Comparison of ENCODE assay signal across 17 cellular contexts in genomic region chr4:93414041-93414440, GRCh38.
DNase-seq lines count a peak whose midpoint lies in the region; ATAC-seq and TF ChIP-seq lines count a peak whose summit lies in the region.
"Had no signal": no experiment of that assay in that cellular context is flagged by ENCODE, and none has a peak within 500 bp of the region (broad histone marks: within the 10 kb centered on the region; RNA-seq: fewer than 3 reads in every experiment).

No MANE protein-coding gene starts in this region.

- H3K9me3 ChIP-seq in heart left ventricle: no peaks in the 10 kb centered on the region
- H3K9me3 ChIP-seq: BLaER1, Caco-2, HAP-1 had no signal

- no peaks in the 10 kb centered on the region for H3K36me3 ChIP-seq in heart left ventricle
- H3K36me3 ChIP-seq: BLaER1, HAP-1 had no signal

- intact Hi-C loops in heart left ventricle (cut with DNase I): no loop called here

- no peaks in the 10 kb centered on the region for H3K4me1 ChIP-seq in heart left ventricle
- H3K4me1 ChIP-seq: BLaER1, Caco-2 had no signal

- ATAC-seq in HG03045 (IDR thresholded peaks at IDR 0.05; ENCODE audit: unreplicated experiment) (no peak), heart left ventricle (no peak)
- ATAC-seq: CD8-positive, alpha-beta T cell had no signal

- no peaks in the 10 kb centered on the region for H3K27me3 ChIP-seq in heart left ventricle
- H3K27me3 ChIP-seq: BLaER1 had no signal

- no peak overlapping the region for H3K4me3 ChIP-seq in heart left ventricle
- H3K4me3 ChIP-seq: BLaER1, HAP-1 had no signal

- no peak for TF ChIP-seq CTCF in heart left ventricle (IDR thresholded peaks at IDR 0.05)

- DNase-seq in DMS 273 (lab: John Stamatoyannopoulos, UW; ENCODE audit: unreplicated experiment) (peak; percentile 50), DMS 273 treated with DMSO at 0.1 percent for 48 hours (lab: John Stamatoyannopoulos, UW) (no peak), NCI-H2171 treated with DMSO at 0.1 percent for 48 hours (lab: John Stamatoyannopoulos, UW) (peak; percentile 85), NCI-H82 (lab: John Stamatoyannopoulos, UW) (peak; percentile 89), heart left ventricle (no peak), T-helper 2 cell (no peak)
- DNase-seq: Caco-2; CD4-positive, CD25-positive, alpha-beta regulatory T cell; CD8-positive, alpha-beta T cell; DND-41; GOT3; HFFc6 had no signal

- TF ChIP-seq POLR2A in heart left ventricle (IDR thresholded peaks at IDR 0.05): no peak

- H3K27ac ChIP-seq in heart left ventricle: no peak overlapping the region
- H3K27ac ChIP-seq: 22Rv1, BLaER1, C4-2B had no signal

Comparison
In these comparisons a context has a peak if more than half of its experiments do, and no peak if none do; other contexts are left out.
1. DNase-seq: peak in DMS 273 (single experiment), NCI-H2171 treated with DMSO at 0.1 percent for 48 hours (single experiment) and NCI-H82 (single experiment); none in DMS 273 treated with DMSO at 0.1 percent for 48 hours (single experiment), heart left ventricle (0 of 5) and T-helper 2 cell (0 of 5).